21 cellular contexts compared by ENCODE assay signal in genomic region chr6:166664135-166664534, GRCh38. TPM values are rescaled to one million over a fixed set of nuclear protein-coding genes. Genes with fewer than 3 reads are reported as not detected.
DNase-seq lines count a peak whose midpoint lies in the region; ATAC-seq and TF ChIP-seq lines count a peak whose summit lies in the region.
"Had no signal": no experiment of that assay in that cellular context is flagged by ENCODE, and none has a peak within 500 bp of the region (broad histone marks: within the 10 kb centered on the region; RNA-seq: fewer than 3 reads in every experiment).

No MANE protein-coding gene starts in this region.

- in situ Hi-C loops in brain microvascular endothelial cell (cut with HindIII; ENCODE audit: low pct_ligation_motif_present, low sequenced_read_pairs), result no loop called here

- no peaks in the 10 kb centered on the region for H3K27me3 ChIP-seq in BLaER1 treated with 17β-estradiol and CSF1 and Interleukin-3, amounts not matched to agents 10 nM and 100 nM
- H3K27me3 ChIP-seq in brain microvascular endothelial cell (replicated peaks), result no peaks in the 10 kb centered on the region
- H3K27me3 ChIP-seq: upper lobe of left lung had no signal

- TF ChIP-seq CTCF in brain microvascular endothelial cell (IDR thresholded peaks at IDR 0.05; ENCODE audit: low read depth, low read length, missing control alignments) (no peak), HFFc6 (IDR thresholded peaks at IDR 0.05) (no peak)

- DNase-seq in DMS79 (lab: John Stamatoyannopoulos, UW) (peak; percentile 65), brain microvascular endothelial cell (peak; percentile 12), mucosa of gallbladder (ENCODE audit: low spot score) (peak; percentile 48), HFFc6 (no peak)
- DNase-seq: activated CD4-positive, alpha-beta T cell treated with anti-CD3 and anti-CD28 coated beads for 4 hours; activated gamma-delta T cell; activated naive CD8-positive, alpha-beta T cell treated with anti-CD3 and anti-CD28 coated beads, Interleukin-2, amount 10 ng/mL, durations not matched to agents 7 days and 5 days; activated T-cell treated with anti-CD3 and anti-CD28 coated beads, Interleukin-2, amount 50 U/mL, for 1 hour; CD4-positive, CD25-positive, alpha-beta regulatory T cell; natural killer cell; NCI-H146; NCI-H2107; SIG-M5; stimulated activated CD4-positive, alpha-beta T cell treated with anti-CD3 and anti-CD28 coated beads, Interleukin-2, amount 100 ng/mL, for 48 hours; upper lobe of left lung had no signal

- no peak overlapping the region for H3K27ac ChIP-seq in BLaER1 treated with 17β-estradiol and CSF1 and Interleukin-3, amounts not matched to agents 10 nM and 100 nM
- no peak overlapping the region for H3K27ac ChIP-seq in brain microvascular endothelial cell
- H3K27ac ChIP-seq: upper lobe of left lung had no signal

- H3K4me2 ChIP-seq in BLaER1 treated with 17β-estradiol and CSF1 and Interleukin-3, amounts not matched to agents 10 nM and 100 nM, result peak overlapping the region in 9 of 11 experiments; percentile 28 to 69 (median 51); a peak in 16 of 22 replicates

- no peak overlapping the region for H3K4me3 Mint-ChIP-seq in HFFc6
- H3K4me3 Mint-ChIP-seq: activated naive CD8-positive, alpha-beta T cell treated with anti-CD3 and anti-CD28 coated beads, Interleukin-2, amount 10 ng/mL, durations not matched to agents 7 days and 5 days; CD4-positive, CD25-positive, alpha-beta regulatory T cell; central memory CD8-positive, alpha-beta T cell; natural killer cell had no signal

- H3K9me3 Mint-ChIP-seq in HFFc6, result no peaks in the 10 kb centered on the region
- H3K9me3 Mint-ChIP-seq: activated naive CD8-positive, alpha-beta T cell treated with anti-CD3 and anti-CD28 coated beads, Interleukin-2, amount 10 ng/mL, durations not matched to agents 7 days and 5 days; central memory CD8-positive, alpha-beta T cell; natural killer cell had no signal

- H3K4me3 ChIP-seq in BLaER1 treated with 17β-estradiol and CSF1 and Interleukin-3, amounts not matched to agents 10 nM and 100 nM, result no peak overlapping the region
- H3K4me3 ChIP-seq in brain microvascular endothelial cell (ENCODE audit: low read depth, low read length), result no peak overlapping the region
- H3K4me3 ChIP-seq: upper lobe of left lung had no signal

- no peaks in the 10 kb centered on the region for H3K4me1 Mint-ChIP-seq in HFFc6 (ENCODE audit: low read depth)
- H3K4me1 Mint-ChIP-seq: central memory CD8-positive, alpha-beta T cell had no signal

- no peaks in the 10 kb centered on the region for H3K36me3 ChIP-seq in BLaER1 treated with 17β-estradiol and CSF1 and Interleukin-3, amounts not matched to agents 10 nM and 100 nM
- no peaks in the 10 kb centered on the region for H3K36me3 ChIP-seq in brain microvascular endothelial cell (replicated peaks)
- H3K36me3 ChIP-seq: upper lobe of left lung had no signal

- H3K9me3 ChIP-seq in BLaER1 treated with 17β-estradiol and CSF1 and Interleukin-3, amounts not matched to agents 10 nM and 100 nM (replicated peaks in 1 of 11), result no peaks in the 10 kb centered on the region; a peak in 1 of 22 replicates
- H3K9me3 ChIP-seq: upper lobe of left lung had no signal

- peaks cover 5 to 30% (median 23%) of the 10 kb centered on the region in 10 experiments; a peak in 18 of 20 replicates for H3K4me1 ChIP-seq in BLaER1 treated with 17β-estradiol and CSF1 and Interleukin-3, amounts not matched to agents 10 nM and 100 nM

- H3K27ac Mint-ChIP-seq in HFFc6, result no peak overlapping the region
- H3K27ac Mint-ChIP-seq: activated naive CD8-positive, alpha-beta T cell treated with anti-CD3 and anti-CD28 coated beads, Interleukin-2, amount 10 ng/mL, durations not matched to agents 7 days and 5 days; CD4-positive, CD25-positive, alpha-beta regulatory T cell; natural killer cell had no signal

- no peak overlapping the region for H3K9ac ChIP-seq in BLaER1 treated with 17β-estradiol and CSF1 and Interleukin-3, amounts not matched to agents 10 nM and 100 nM

- H3K36me3 Mint-ChIP-seq in HFFc6 (ENCODE audit: low read depth), result no peaks in the 10 kb centered on the region
- H3K36me3 Mint-ChIP-seq: activated naive CD8-positive, alpha-beta T cell treated with anti-CD3 and anti-CD28 coated beads, Interleukin-2, amount 10 ng/mL, durations not matched to agents 7 days and 5 days; CD4-positive, CD25-positive, alpha-beta regulatory T cell; natural killer cell had no signal

- no peaks in the 10 kb centered on the region for H4K20me1 ChIP-seq in BLaER1 treated with 17β-estradiol and CSF1 and Interleukin-3, amounts not matched to agents 10 nM and 100 nM

- peaks cover 30% of the 10 kb centered on the region for H3K27me3 Mint-ChIP-seq in HFFc6 (ENCODE audit: insufficient read depth)

- ATAC-seq in HG02759 (IDR thresholded peaks at IDR 0.05; ENCODE audit: unreplicated experiment) (no peak), GM18502 (IDR thresholded peaks at IDR 0.05; ENCODE audit: poor library complexity, unreplicated experiment) (no peak)
- ATAC-seq: left lobe of liver, natural killer cell, Panc1 had no signal

RNA-seq across cellular contexts. Expression of gene RPS6KA2, which starts 37.1 kb away (rescaled TPM):
- 36.1 TPM for total RNA-seq in mucosa of gallbladder
- 10 to 100 TPM; 10.1 to 13.9 (median 11.9) TPM for total RNA-seq in HFFc6 (2021; fragmentation: NEBNext Ultra II Directional; extraction: Animal tissue kit (Norgen Biotek cat#: 25700))
